27 cellular contexts compared by ENCODE assay signal in genomic region chr20:49919009-49919408, GRCh38.
"Had no signal": no experiment of that assay in that cellular context is flagged by ENCODE, and none has a peak within 500 bp of the region (broad histone marks: within the 10 kb centered on the region; RNA-seq: fewer than 3 reads in every experiment).

No MANE protein-coding gene starts in this region.

- H3K9me3 Mint-ChIP-seq: immature natural killer cell; naive thymus-derived CD8-positive, alpha-beta T cell; stimulated activated memory B cell treated with anti-CD40 and anti-IgM and Interleukin-4, amounts not matched to agents 10 μg/mL and 1 μg/mL and 100 μg/mL, for 72 hours; stimulated activated naive CD8-positive, alpha-beta T cell treated with anti-CD3 and anti-CD28 coated beads, Interleukin-15, amount 100 ng/mL, for 72 hours; type B pancreatic cell had no signal

- H2AFZ ChIP-seq: neural progenitor cell had no signal

- H3K36me3 Mint-ChIP-seq: immature natural killer cell; naive thymus-derived CD8-positive, alpha-beta T cell; neural progenitor cell; stimulated activated memory B cell treated with anti-CD40 and anti-IgM and Interleukin-4, amounts not matched to agents 10 μg/mL and 1 μg/mL and 100 μg/mL, for 72 hours; type B pancreatic cell had no signal

- H3K27me3 ChIP-seq: left lung, neural progenitor cell, ovary, tibial nerve, vagina had no signal

- H3K27ac ChIP-seq: left lung, lower lobe of right lung, neural progenitor cell, ovary, prostate gland, tibial nerve, vagina had no signal

- H3K9me3 ChIP-seq: left lung, lower lobe of right lung, ovary, prostate gland, tibial nerve, vagina had no signal

- H3K27me3 Mint-ChIP-seq: naive thymus-derived CD8-positive, alpha-beta T cell; stimulated activated memory B cell treated with anti-CD40 and anti-IgM and Interleukin-4, amounts not matched to agents 10 μg/mL and 1 μg/mL and 100 μg/mL, for 72 hours; stimulated activated naive CD8-positive, alpha-beta T cell treated with anti-CD3 and anti-CD28 coated beads, Interleukin-15, amount 100 ng/mL, for 72 hours; type B pancreatic cell had no signal

- H3K4me3 Mint-ChIP-seq: immature natural killer cell; naive thymus-derived CD8-positive, alpha-beta T cell; neural progenitor cell; stimulated activated memory B cell treated with anti-CD40 and anti-IgM and Interleukin-4, amounts not matched to agents 10 μg/mL and 1 μg/mL and 100 μg/mL, for 72 hours; stimulated activated naive CD8-positive, alpha-beta T cell treated with anti-CD3 and anti-CD28 coated beads, Interleukin-15, amount 100 ng/mL, for 72 hours; type B pancreatic cell had no signal

- H3K4me3 ChIP-seq: left lung, lower lobe of right lung, neural progenitor cell, ovary, prostate gland, smooth muscle cell, tibial nerve, vagina had no signal

- H3K9ac ChIP-seq: neural progenitor cell had no signal

- H3K36me3 ChIP-seq: left lung, lower lobe of right lung, neural progenitor cell, ovary, prostate gland, tibial nerve, vagina had no signal

- DNase-seq: hypothalamus; immature natural killer cell; kidney; left colon; left lung; lower lobe of right lung; mammary epithelial cell; mesenchymal stem cell; naive thymus-derived CD8-positive, alpha-beta T cell; ovary; retina; right cardiac atrium; stimulated activated CD4-positive, alpha-beta T cell treated with anti-CD3 and anti-CD28 coated beads, Interleukin-1b, Interleukin-23, amount 100 ng/mL, for 48 hours; stimulated activated CD4-positive, alpha-beta T cell treated with anti-CD3 and anti-CD28 coated beads, Interleukin-2, amount 100 ng/mL, for 48 hours; stimulated activated CD4-positive, alpha-beta T cell treated with anti-CD3 and anti-CD28 coated beads, Interleukin-4, amount 100 ng/mL, for 4 hours; stimulated activated CD8-positive, alpha-beta memory T cell treated with anti-CD3 and anti-CD28 coated beads, Interleukin-4, amount 100 ng/mL, for 48 hours; stimulated activated naive CD4-positive, alpha-beta T cell treated with Interleukin-2 at 50 U/mL for 16 hours; stimulated activated naive CD8-positive, alpha-beta T cell treated with anti-CD3 and anti-CD28 coated beads, Interleukin-15, amount 100 ng/mL, for 72 hours; substantia nigra had no signal

- H3K4me2 ChIP-seq: neural progenitor cell, smooth muscle cell had no signal

- ATAC-seq: left colon; left lung; lower lobe of right lung; naive thymus-derived CD8-positive, alpha-beta T cell; right cardiac atrium; stimulated activated memory B cell treated with anti-CD40 and anti-IgM and Interleukin-4, amounts not matched to agents 10 μg/mL and 1 μg/mL and 100 μg/mL, for 72 hours; stimulated activated naive CD8-positive, alpha-beta T cell treated with anti-CD3 and anti-CD28 coated beads, Interleukin-15, amount 100 ng/mL, for 72 hours had no signal

- H3K27ac Mint-ChIP-seq: naive thymus-derived CD8-positive, alpha-beta T cell; nephron; neural progenitor cell; stimulated activated memory B cell treated with anti-CD40 and anti-IgM and Interleukin-4, amounts not matched to agents 10 μg/mL and 1 μg/mL and 100 μg/mL, for 72 hours; stimulated activated naive CD8-positive, alpha-beta T cell treated with anti-CD3 and anti-CD28 coated beads, Interleukin-15, amount 100 ng/mL, for 72 hours; type B pancreatic cell had no signal

- H3K4me1 ChIP-seq: neural progenitor cell had no signal
